23 cellular contexts compared by ENCODE assay signal in genomic region chr9:130785053-130785452, GRCh38.
"Had no signal": no experiment of that assay in that cellular context is flagged by ENCODE, and none has a peak within 500 bp of the region (broad histone marks: within the 10 kb centered on the region; RNA-seq: fewer than 3 reads in every experiment).

No MANE protein-coding gene starts in this region.

- H3K27ac ChIP-seq: breast epithelium, foreskin keratinocyte, left lung, neural progenitor cell, testis had no signal

- ATAC-seq: activated naive CD4-positive, alpha-beta T cell treated with anti-CD3 and anti-CD28 coated beads, Interleukin-2, amount 50 U/mL, for 72 hours; activated T-cell treated with anti-CD3 and anti-CD28 coated beads, Interleukin-2, amount 50 U/mL, for 72 hours; esophagus mucosa; foreskin keratinocyte; left lung; naive thymus-derived CD4-positive, alpha-beta T cell; SK-N-SH treated with all-trans-retinoic acid at 6 μM for 48 hours; T-helper 17 cell had no signal

- H3K36me3 ChIP-seq: breast epithelium, left lung, neural progenitor cell, uterus had no signal

- H3K4me1 ChIP-seq: breast epithelium had no signal

- H3K4me3 ChIP-seq: breast epithelium, left lung, neural progenitor cell, testis, uterus had no signal

- H3K9ac ChIP-seq: neural progenitor cell had no signal

- H3K9me3 ChIP-seq: testis, uterus had no signal

- H3K27me3 ChIP-seq: breast epithelium, foreskin keratinocyte, left lung, neural progenitor cell, testis, uterus had no signal

- DNase-seq: activated CD4-positive, alpha-beta T cell treated with anti-CD3 and anti-CD28 coated beads for 1 hour; activated CD4-positive, alpha-beta T cell treated with anti-CD3 and anti-CD28 coated beads, Interleukin-2, amount 50 U/mL, for 4 hours; activated naive CD4-positive, alpha-beta T cell; activated T-cell treated with anti-CD3 and anti-CD28 coated beads for 4 hours; activated T-cell treated with anti-CD3 and anti-CD28 coated beads, Interleukin-2, amount 50 U/mL, for 72 hours; endodermal cell; foreskin keratinocyte; kidney glomerular epithelial cell; left lung; midbrain; naive thymus-derived CD4-positive, alpha-beta T cell; stimulated activated CD4-positive, alpha-beta T cell treated with anti-CD3 and anti-CD28 coated beads, Interleukin-15, amount 100 ng/mL, for 24 hours; stimulated activated CD4-positive, alpha-beta T cell treated with anti-CD3 and anti-CD28 coated beads, Interleukin-2, amount 100 ng/mL, for 24 hours; stimulated activated naive CD4-positive, alpha-beta T cell treated with Interleukin-2 at 50 U/mL for 16 hours; T-helper 17 cell; T1000; testis; uterus had no signal

- H3K4me2 ChIP-seq: neural progenitor cell had no signal
